20 cellular contexts compared by ENCODE assay signal in the genomic region with DNA sequence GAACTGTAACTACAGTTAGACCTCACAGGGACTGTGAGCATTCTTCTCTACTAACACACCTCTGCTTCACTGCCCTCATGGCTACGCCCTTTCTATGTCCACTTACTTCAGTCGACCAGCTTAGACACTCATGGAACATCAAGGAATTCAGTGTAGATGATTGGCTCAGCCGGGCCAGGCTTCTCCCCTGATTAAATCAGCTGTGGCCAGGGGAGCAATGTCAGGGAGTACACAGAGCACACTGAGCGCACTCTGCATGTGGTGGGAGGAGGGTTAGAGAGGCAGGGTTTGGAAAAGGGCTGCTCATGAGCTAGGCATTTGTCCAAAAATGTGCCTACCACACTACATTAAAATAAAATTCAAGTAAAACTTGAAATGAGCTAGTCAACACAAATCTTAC.
DNase-seq lines count a peak whose midpoint lies in the region; ATAC-seq and TF ChIP-seq lines count a peak whose summit lies in the region.
"Had no signal": no experiment of that assay in that cellular context is flagged by ENCODE, and none has a peak within 500 bp of the region (broad histone marks: within the 10 kb centered on the region; RNA-seq: fewer than 3 reads in every experiment).

No MANE protein-coding gene starts in this region.

- H3K4me2 ChIP-seq in hepatocyte: no peak overlapping the region

- H3K9me3 ChIP-seq in right cardiac atrium (ENCODE audit: control insufficient read depth, low read length): no peaks in the 10 kb centered on the region
- H3K9me3 ChIP-seq in left ventricle myocardium inferior (replicated peaks): no peaks in the 10 kb centered on the region
- no peaks in the 10 kb centered on the region for H3K9me3 ChIP-seq in thyroid gland
- no peaks in the 10 kb centered on the region for H3K9me3 ChIP-seq in hepatocyte (ENCODE audit: low read depth)
- H3K9me3 ChIP-seq: heart right ventricle, stomach, uterus had no signal

- H3K79me2 ChIP-seq in hepatocyte: no peaks in the 10 kb centered on the region

- H3K36me3 ChIP-seq in left ventricle myocardium inferior (no peaks in the 10 kb centered on the region), thyroid gland (no peaks in the 10 kb centered on the region), hepatocyte (replicated peaks; ENCODE audit: insufficient read depth, low read depth) (no peaks in the 10 kb centered on the region)
- H3K36me3 ChIP-seq: heart right ventricle, stomach, uterus had no signal

- H3K27ac ChIP-seq in right cardiac atrium (ENCODE audit: low read length) (no peak overlapping the region), left ventricle myocardium inferior (replicated peaks) (no peak overlapping the region), VCaP (peak overlapping the region; percentile 66), thyroid gland (peak overlapping the region in 1 of 3 donors; percentile 4), hepatocyte (no peak overlapping the region)
- H3K27ac ChIP-seq: C4-2B, heart right ventricle, PC-9 had no signal

- H3K4me3 ChIP-seq in right cardiac atrium (ENCODE audit: low read length) (no peak overlapping the region), left ventricle myocardium inferior (no peak overlapping the region), thyroid gland (replicated peaks in 1 of 3) (no peak overlapping the region), hepatocyte (no peak overlapping the region)
- H3K4me3 ChIP-seq: heart right ventricle, PC-9, stomach, uterus had no signal

- no peak overlapping the region for H2AFZ ChIP-seq in hepatocyte
- H2AFZ ChIP-seq: PC-9 had no signal

- intact Hi-C loops in right cardiac atrium (cut with DNase I) (no loop called here), left ventricle myocardium inferior (cut with micrococcal nuclease) (no loop called here), thyroid gland (cut with DNase I) (no loop called here), sciatic nerve (cut with DNase I) (no loop called here)

- H3K4me1 ChIP-seq in right cardiac atrium (ENCODE audit: control insufficient read depth, insufficient read depth, low read length) (no peaks in the 10 kb centered on the region), left ventricle myocardium inferior (no peaks in the 10 kb centered on the region), thyroid gland (peaks cover 9 to 15% of the 10 kb centered on the region in 2 donors), hepatocyte (ENCODE audit: insufficient read depth) (peaks cover 6% of the 10 kb centered on the region)
- H3K4me1 ChIP-seq: heart right ventricle, stomach had no signal

- WGBS in right cardiac atrium: 65% methylated on average over 4 of the region's 4 CpGs
- WGBS in thyroid gland, 2 donors: 41 to 52% methylated on average over 4 of the region's 4 CpGs
- WGBS in hepatocyte (ENCODE audit: low lambda C conversion rate, missing lambda C conversion rate): 67% methylated on average over 4 of the region's 4 CpGs

- DNase-seq in right cardiac atrium (no peak), left ventricle myocardium inferior (no peak), iris pigment epithelial cell (ENCODE audit: low read depth) (peak; percentile 91), thyroid gland (peak; percentile 29 to 41), hepatocyte (ENCODE audit: low spot score) (no peak), NCI-H2029 treated with DMSO at 0.1 percent for 48 hours (lab: John Stamatoyannopoulos, UW) (no peak), sciatic nerve (ENCODE audit: low spot score) (no peak)
- DNase-seq: activated CD4-positive, CD25-positive, alpha-beta regulatory T cell; activated CD8-positive, alpha-beta memory T cell treated with anti-CD3 and anti-CD28 coated beads for 24 hours; effector CD8-positive, alpha-beta T cell; H9; heart right ventricle; NCI-H187 treated with DMSO at 0.1 percent for 48 hours; NCI-H510A treated with DMSO at 0.1 percent for 48 hours; stomach; T-helper 1 cell; uterus had no signal

- H3K27me3 ChIP-seq in right cardiac atrium (ENCODE audit: control insufficient read depth, insufficient read depth) (no peaks in the 10 kb centered on the region), left ventricle myocardium inferior (ENCODE audit: low read depth) (no peaks in the 10 kb centered on the region), thyroid gland (no peaks in the 10 kb centered on the region), hepatocyte (no peaks in the 10 kb centered on the region)
- H3K27me3 ChIP-seq: heart right ventricle, stomach, uterus had no signal

- TF ChIP-seq CTCF in left ventricle myocardium inferior (IDR thresholded peaks at IDR 0.05; ENCODE audit: borderline replicate concordance) (no peak), VCaP (conservative IDR thresholded peaks at IDR 0.05) (no peak), thyroid gland (IDR thresholded peaks at IDR 0.05) (no peak), hepatocyte (IDR thresholded peaks at IDR 0.05; ENCODE audit: poor library complexity) (no peak)

- no peaks in the 10 kb centered on the region for H4K20me1 ChIP-seq in hepatocyte (ENCODE audit: insufficient read depth, poor library complexity, severe bottlenecking)

- ATAC-seq in right cardiac atrium (peak; percentile 59 to 72), sciatic nerve (no peak)

- TF ChIP-seq POLR2A in thyroid gland (IDR thresholded peaks at IDR 0.05): no peak

- H3K9me2 ChIP-seq in hepatocyte (replicated peaks; ENCODE audit: insufficient read depth): no peaks in the 10 kb centered on the region

Comparison
In these comparisons a context has a peak if more than half of its experiments do, and no peak if none do; other contexts are left out.
1. DNase-seq: peak in iris pigment epithelial cell (single experiment) and thyroid gland (2 of 2); none in right cardiac atrium (0 of 3), left ventricle myocardium inferior (single experiment), hepatocyte (single experiment), NCI-H2029 treated with DMSO at 0.1 percent for 48 hours (single experiment) and sciatic nerve (single experiment).